In genomic region chr20:14672066-14672465, GRCh38 we compare ENCODE assay signal across 20 cellular contexts.
DNase-seq lines count a peak whose midpoint lies in the region; ATAC-seq and TF ChIP-seq lines count a peak whose summit lies in the region.
"Had no signal": no experiment of that assay in that cellular context is flagged by ENCODE, and none has a peak within 500 bp of the region (broad histone marks: within the 10 kb centered on the region; RNA-seq: fewer than 3 reads in every experiment).

No MANE protein-coding gene starts in this region.

- H3K9me3 ChIP-seq in parathyroid adenoma (ENCODE audit: control insufficient read depth, low read length) (no peaks in the 10 kb centered on the region), endodermal cell (ENCODE audit: control insufficient read depth, low read length) (no peaks in the 10 kb centered on the region)
- H3K9me3 ChIP-seq: BE2C, SJCRH30 had no signal

- H3K9me3 Mint-ChIP-seq in chondrocyte (ENCODE audit: low read depth) = peaks cover 12% of the 10 kb centered on the region
- H3K9me3 Mint-ChIP-seq in endodermal cell = peaks cover 6% of the 10 kb centered on the region

- H3K36me3 ChIP-seq in parathyroid adenoma (ENCODE audit: control insufficient read depth, insufficient read depth, low read length) (no peaks in the 10 kb centered on the region), endodermal cell (ENCODE audit: control insufficient read depth, insufficient read depth, low read length) (no peaks in the 10 kb centered on the region)
- H3K36me3 ChIP-seq: BE2C, SJCRH30 had no signal

- H3K36me3 Mint-ChIP-seq in chondrocyte (ENCODE audit: low read depth) = no peaks in the 10 kb centered on the region
- H3K36me3 Mint-ChIP-seq in endodermal cell (ENCODE audit: low read depth) = no peaks in the 10 kb centered on the region

- H3K4me3 ChIP-seq in choroid plexus epithelial cell (ENCODE audit: low read depth, low read length) (no peak overlapping the region), parathyroid adenoma (ENCODE audit: low read depth, low read length) (no peak overlapping the region), endodermal cell (ENCODE audit: low read length) (no peak overlapping the region)
- H3K4me3 ChIP-seq: GM12878, SJCRH30 had no signal

- H3K27ac ChIP-seq in parathyroid adenoma = peak overlapping the region; percentile 2
- H3K27ac ChIP-seq in endodermal cell (ENCODE audit: low read depth, low read length) = no peak overlapping the region
- H3K27ac ChIP-seq: SJCRH30 had no signal

- H3K27me3 ChIP-seq in parathyroid adenoma (ENCODE audit: control insufficient read depth, insufficient read depth, low read length) = no peaks in the 10 kb centered on the region
- no peaks in the 10 kb centered on the region for H3K27me3 ChIP-seq in endodermal cell (ENCODE audit: control insufficient read depth, insufficient read depth, low read length, poor library complexity, severe bottlenecking)
- H3K27me3 ChIP-seq: BE2C, SJCRH30 had no signal

- H3K4me1 Mint-ChIP-seq in chondrocyte (ENCODE audit: low read depth) (no peaks in the 10 kb centered on the region), endodermal cell (peaks cover 6% of the 10 kb centered on the region)

- 89 to 90% methylated on average over 1 to 2 of the region's 2 CpGs for WGBS in endodermal cell (ENCODE audit: insufficient coverage in 1 of 2, insufficient read length in 1 of 2), 2 experiments

- H3K27me3 Mint-ChIP-seq in chondrocyte (ENCODE audit: low read depth) (no peaks in the 10 kb centered on the region), endodermal cell (ENCODE audit: insufficient read depth) (peaks cover 1% of the 10 kb centered on the region)

- DNase-seq in ELF-1 (ENCODE audit: low read depth, low spot score) (peak; percentile 6), NCI-H2196 treated with DMSO at 0.1 percent for 48 hours (lab: John Stamatoyannopoulos, UW; ENCODE audit: unreplicated experiment) (peak; percentile 20), choroid plexus epithelial cell (ENCODE audit: low read depth) (peak; percentile 19), chondrocyte (ENCODE audit: low spot score) (no peak), endodermal cell (no peak)
- DNase-seq: BE2C, DMS79, GOT3, HCEC 1CT, Kasumi-1, NCI-H1417, NCI-H1694 treated with DMSO at 0.1 percent for 48 hours, NCI-H2081 treated with DMSO at 0.1 percent for 48 hours, NCI-H2171 treated with DMSO at 0.1 percent for 48 hours, NCI-H446 treated with DMSO at 0.1 percent for 48 hours, OCI-M1, SJCRH30 had no signal

- H3K27ac Mint-ChIP-seq in chondrocyte (ENCODE audit: unreplicated experiment) = no peak overlapping the region
- H3K27ac Mint-ChIP-seq in endodermal cell = no peak overlapping the region

- H3K9ac ChIP-seq in parathyroid adenoma (no peak overlapping the region), endodermal cell (ENCODE audit: extremely low read depth, low read length, poor library complexity, severe bottlenecking) (no peak overlapping the region)

- ATAC-seq in HG03025 (IDR thresholded peaks at IDR 0.05; ENCODE audit: low FRiP score, unreplicated experiment) = no peak
- ATAC-seq: GM12878 had no signal

- H3K4me3 Mint-ChIP-seq in chondrocyte (ENCODE audit: unreplicated experiment) = no peak overlapping the region
- no peak overlapping the region for H3K4me3 Mint-ChIP-seq in endodermal cell

- H3K79me2 ChIP-seq in parathyroid adenoma = no peaks in the 10 kb centered on the region

- peaks cover 24% of the 10 kb centered on the region for H3K4me1 ChIP-seq in parathyroid adenoma
- peaks cover 3% of the 10 kb centered on the region for H3K4me1 ChIP-seq in endodermal cell (ENCODE audit: control insufficient read depth, insufficient read depth, low read length)
- H3K4me1 ChIP-seq: SJCRH30 had no signal

- H3K4me2 ChIP-seq in parathyroid adenoma (ENCODE audit: low read length) = no peak overlapping the region

- TF ChIP-seq CTCF in choroid plexus epithelial cell (conservative IDR thresholded peaks at IDR 0.05; ENCODE audit: low read depth, low read length) (no peak), parathyroid adenoma (IDR thresholded peaks at IDR 0.05) (no peak), chondrocyte (IDR thresholded peaks at IDR 0.05) (no peak), endodermal cell (conservative IDR thresholded peaks at IDR 0.05) (no peak)

- H2AFZ ChIP-seq in parathyroid adenoma = peak overlapping the region; percentile 3

Comparison
In these comparisons a context has a peak if more than half of its experiments do, and no peak if none do; other contexts are left out.
1. DNase-seq: peak in ELF-1 (single experiment), NCI-H2196 treated with DMSO at 0.1 percent for 48 hours (single experiment) and choroid plexus epithelial cell (single experiment); none in chondrocyte (single experiment) and endodermal cell (single experiment).